In the genomic region with DNA sequence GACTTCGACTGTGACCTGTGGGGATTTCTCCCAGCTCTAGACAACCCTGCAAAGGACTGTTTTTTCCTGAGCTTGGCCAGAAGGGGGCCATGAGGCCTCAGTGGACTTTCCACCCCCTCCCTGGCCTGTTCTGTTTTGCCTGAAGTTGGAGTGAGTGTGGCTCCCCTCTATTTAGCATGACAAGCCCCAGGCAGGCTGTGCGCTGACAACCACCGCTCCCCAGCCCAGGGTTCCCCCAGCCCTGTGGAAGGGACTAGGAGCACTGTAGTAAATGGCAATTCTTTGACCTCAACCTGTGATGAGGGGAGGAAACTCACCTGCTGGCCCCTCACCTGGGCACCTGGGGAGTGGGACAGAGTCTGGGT, we compare ENCODE assay signal across 12 cellular contexts. TPM values are rescaled to one million over a fixed set of nuclear protein-coding genes. Genes with fewer than 3 reads are reported as not detected.
DNase-seq lines count a peak whose midpoint lies in the region; TF ChIP-seq lines count a peak whose summit lies in the region.
"Had no signal": no experiment of that assay in that cellular context is flagged by ENCODE, and none has a peak within 500 bp of the region (broad histone marks: within the 10 kb centered on the region; RNA-seq: fewer than 3 reads in every experiment).

No MANE protein-coding gene starts in this region.

- POLR2A ChIA-PET in AG04449 (lab: Yijun Ruan, JAX): no interaction called here

- peaks cover 0 to 3% (median 0%) of the 10 kb centered on the region in 4 donors for H3K36me3 ChIP-seq in esophagus muscularis mucosa

- CTCF ChIA-PET in AG04449 (lab: Yijun Ruan, JAX): interaction anchor here (1.2 to 7.2 kb wide), 4 partner anchors 12 to 78 kb away, joined by 3 to 48 read pairs (median 7); a partner anchor contains a TSS

- H3K27me3 Mint-ChIP-seq in neural crest cell (ENCODE audit: low read depth): peaks cover 19% of the 10 kb centered on the region
- peaks cover 6% of the 10 kb centered on the region for H3K27me3 Mint-ChIP-seq in activated T-helper 1 cell treated with anti-CD3 and anti-CD28 coated beads, Interleukin-12 subunit alpha, Interleukin-12 subunit beta, Interleukin-2, Interleukin-4 antibody, amounts not matched to agents 30 ng/mL and 10 ng/mL and 1 ng/mL, durations not matched to agents 14 hours and 24 hours and 36 hours (ENCODE audit: insufficient read depth)

- H3K4me3 Mint-ChIP-seq in neural crest cell: peak overlapping the region; percentile 70
- no peak overlapping the region for H3K4me3 Mint-ChIP-seq in activated T-helper 1 cell treated with anti-CD3 and anti-CD28 coated beads, Interleukin-12 subunit alpha, Interleukin-12 subunit beta, Interleukin-2, Interleukin-4 antibody, amounts not matched to agents 30 ng/mL and 10 ng/mL and 1 ng/mL, durations not matched to agents 14 hours and 24 hours and 36 hours
- H3K4me3 Mint-ChIP-seq: activated CD8-positive, alpha-beta T cell treated with anti-CD3 and anti-CD28 coated beads, Interleukin-2, amount 10 ng/mL, durations not matched to agents 7 days and 5 days; CD8-positive, alpha-beta T cell; natural killer cell had no signal

- H3K4me3 ChIP-seq in AG04449 (ENCODE audit: low read depth, low read length): no peak overlapping the region
- H3K4me3 ChIP-seq in NB4 (ENCODE audit: low read depth, low read length): no peak overlapping the region
- H3K4me3 ChIP-seq in esophagus muscularis mucosa: no peak overlapping the region

- H3K9me3 Mint-ChIP-seq in neural crest cell: no peaks in the 10 kb centered on the region
- H3K9me3 Mint-ChIP-seq in activated T-helper 1 cell treated with anti-CD3 and anti-CD28 coated beads, Interleukin-12 subunit alpha, Interleukin-12 subunit beta, Interleukin-2, Interleukin-4 antibody, amounts not matched to agents 30 ng/mL and 10 ng/mL and 1 ng/mL, durations not matched to agents 14 hours and 24 hours and 36 hours: no peaks in the 10 kb centered on the region
- H3K9me3 Mint-ChIP-seq: CD8-positive, alpha-beta T cell; natural killer cell had no signal

- H3K27ac Mint-ChIP-seq in neural crest cell (ENCODE audit: unreplicated experiment): peak overlapping the region; percentile 87
- H3K27ac Mint-ChIP-seq in activated T-helper 1 cell treated with anti-CD3 and anti-CD28 coated beads, Interleukin-12 subunit alpha, Interleukin-12 subunit beta, Interleukin-2, Interleukin-4 antibody, amounts not matched to agents 30 ng/mL and 10 ng/mL and 1 ng/mL, durations not matched to agents 14 hours and 24 hours and 36 hours: no peak overlapping the region
- H3K27ac Mint-ChIP-seq: activated CD8-positive, alpha-beta T cell treated with anti-CD3 and anti-CD28 coated beads, Interleukin-2, amount 10 ng/mL, durations not matched to agents 7 days and 5 days; CD8-positive, alpha-beta T cell had no signal

- H3K27ac ChIP-seq in esophagus muscularis mucosa (replicated peaks in 1 of 4): peak overlapping the region; percentile 81 to 85 (median 84)

- intact Hi-C loops in esophagus muscularis mucosa (cut with DNase I): no loop called here
- intact Hi-C loops in activated T-helper 1 cell treated with anti-CD3 and anti-CD28 coated beads, Interleukin-12 subunit alpha, Interleukin-12 subunit beta, Interleukin-2, Interleukin-4 antibody, amounts not matched to agents 30 ng/mL and 10 ng/mL and 1 ng/mL, durations not matched to agents 14 hours and 24 hours and 36 hours (cut with micrococcal nuclease): no loop called here

- TF ChIP-seq CTCF in AG04449 (IDR thresholded peaks at IDR 0.05; ENCODE audit: insufficient read depth, low read length, missing control alignments): peak; percentile 10
- no peak for TF ChIP-seq CTCF in NB4 (IDR thresholded peaks at IDR 0.05; ENCODE audit: low read depth, low read length)
- TF ChIP-seq CTCF in esophagus muscularis mucosa (IDR thresholded peaks at IDR 0.05): no peak
- TF ChIP-seq CTCF in neural crest cell (conservative IDR thresholded peaks at IDR 0.05): peak; percentile 28

- H3K4me1 ChIP-seq in esophagus muscularis mucosa: peaks cover 23 to 45% (median 32%) of the 10 kb centered on the region in 4 donors

- no peak for DNase-seq in AG04449 (ENCODE audit: low read depth, low spot score)
- peak; percentile 35 for DNase-seq in NB4 (ENCODE audit: low read depth)
- DNase-seq in esophagus muscularis mucosa (ENCODE audit: extremely low spot score): no peak
- no peak for DNase-seq in neural crest cell (ENCODE audit: low read depth, low spot score)
- DNase-seq in activated T-helper 1 cell treated with anti-CD3 and anti-CD28 coated beads, Interleukin-12 subunit alpha, Interleukin-12 subunit beta, Interleukin-2, Interleukin-4 antibody, amounts not matched to agents 30 ng/mL and 10 ng/mL and 1 ng/mL, durations not matched to agents 14 hours and 24 hours and 36 hours (ENCODE audit: low spot score): no peak
- no peak for DNase-seq in activated gamma-delta T cell (lab: John Stamatoyannopoulos, UW)
- no peak for DNase-seq in DMS153 treated with DMSO at 0.1 percent for 48 hours (lab: John Stamatoyannopoulos, UW; ENCODE audit: unreplicated experiment)
- DNase-seq in cortex of kidney (lab: John Stamatoyannopoulos, UW): no peak
- DNase-seq: activated CD8-positive, alpha-beta T cell treated with anti-CD3 and anti-CD28 coated beads, Interleukin-2, amount 10 ng/mL, durations not matched to agents 7 days and 5 days; CD8-positive, alpha-beta T cell; natural killer cell; NCI-H524 treated with DMSO at 0.1 percent for 48 hours had no signal

- H3K27me3 ChIP-seq in esophagus muscularis mucosa: peaks cover 0 to 7% (median 0%) of the 10 kb centered on the region in 4 donors

- H3K9me3 ChIP-seq in esophagus muscularis mucosa: no peaks in the 10 kb centered on the region

- peaks cover 10% of the 10 kb centered on the region for H3K36me3 Mint-ChIP-seq in neural crest cell (ENCODE audit: low read depth)
- no peaks in the 10 kb centered on the region for H3K36me3 Mint-ChIP-seq in activated T-helper 1 cell treated with anti-CD3 and anti-CD28 coated beads, Interleukin-12 subunit alpha, Interleukin-12 subunit beta, Interleukin-2, Interleukin-4 antibody, amounts not matched to agents 30 ng/mL and 10 ng/mL and 1 ng/mL, durations not matched to agents 14 hours and 24 hours and 36 hours (ENCODE audit: low read depth)
- H3K36me3 Mint-ChIP-seq: CD8-positive, alpha-beta T cell; natural killer cell had no signal

- TF ChIP-seq EP300 in esophagus muscularis mucosa (IDR thresholded peaks at IDR 0.05): no peak

- H3K4me1 Mint-ChIP-seq in neural crest cell: peaks cover 36% of the 10 kb centered on the region
- no peaks in the 10 kb centered on the region for H3K4me1 Mint-ChIP-seq in activated T-helper 1 cell treated with anti-CD3 and anti-CD28 coated beads, Interleukin-12 subunit alpha, Interleukin-12 subunit beta, Interleukin-2, Interleukin-4 antibody, amounts not matched to agents 30 ng/mL and 10 ng/mL and 1 ng/mL, durations not matched to agents 14 hours and 24 hours and 36 hours (ENCODE audit: low read depth)

- TF ChIP-seq POLR2A in NB4 (IDR thresholded peaks at IDR 0.05; ENCODE audit: extremely low read depth, insufficient read length) (no peak), esophagus muscularis mucosa (IDR thresholded peaks at IDR 0.05; ENCODE audit: low read depth) (no peak)

- WGBS in esophagus muscularis mucosa: 93% methylated on average over 3 of the region's 3 CpGs

RNA-seq across cellular contexts. Expression of a gene that starts 19.3 kb away (rescaled TPM):
- 10 to 100 TPM; 12.9 to 31.6 (median 22.6) TPM for total RNA-seq in esophagus muscularis mucosa
- total RNA-seq in neural crest cell: 322 and 334 TPM in 2 replicates
- 0.13 and 0.20 TPM in 2 replicates for total RNA-seq in activated T-helper 1 cell treated with anti-CD3 and anti-CD28 coated beads, Interleukin-12 subunit alpha, Interleukin-12 subunit beta, Interleukin-2, Interleukin-4 antibody, amounts not matched to agents 30 ng/mL and 10 ng/mL and 1 ng/mL, durations not matched to agents 14 hours and 24 hours and 36 hours

Comparison
In these comparisons a context has a peak if more than half of its experiments do, and no peak if none do; other contexts are left out.
1. CTCF ChIP-seq: peak in AG04449 (single experiment) and neural crest cell (single experiment); none in NB4 (single experiment) and esophagus muscularis mucosa (0 of 3).
2. RNA of a gene that starts 19.3 kb away (total RNA-seq): 322 to 334 TPM in neural crest cell and 12.9 to 31.6 TPM in esophagus muscularis mucosa; 0.13 to 0.20 TPM in activated T-helper 1 cell treated with anti-CD3 and anti-CD28 coated beads, Interleukin-12 subunit alpha, Interleukin-12 subunit beta, Interleukin-2, Interleukin-4 antibody, amounts not matched to agents 30 ng/mL and 10 ng/mL and 1 ng/mL, durations not matched to agents 14 hours and 24 hours and 36 hours; every median in the first group is over 10 times any median in the second.